Comparison of ENCODE assay signal across 1 cellular context in the genomic region with DNA sequence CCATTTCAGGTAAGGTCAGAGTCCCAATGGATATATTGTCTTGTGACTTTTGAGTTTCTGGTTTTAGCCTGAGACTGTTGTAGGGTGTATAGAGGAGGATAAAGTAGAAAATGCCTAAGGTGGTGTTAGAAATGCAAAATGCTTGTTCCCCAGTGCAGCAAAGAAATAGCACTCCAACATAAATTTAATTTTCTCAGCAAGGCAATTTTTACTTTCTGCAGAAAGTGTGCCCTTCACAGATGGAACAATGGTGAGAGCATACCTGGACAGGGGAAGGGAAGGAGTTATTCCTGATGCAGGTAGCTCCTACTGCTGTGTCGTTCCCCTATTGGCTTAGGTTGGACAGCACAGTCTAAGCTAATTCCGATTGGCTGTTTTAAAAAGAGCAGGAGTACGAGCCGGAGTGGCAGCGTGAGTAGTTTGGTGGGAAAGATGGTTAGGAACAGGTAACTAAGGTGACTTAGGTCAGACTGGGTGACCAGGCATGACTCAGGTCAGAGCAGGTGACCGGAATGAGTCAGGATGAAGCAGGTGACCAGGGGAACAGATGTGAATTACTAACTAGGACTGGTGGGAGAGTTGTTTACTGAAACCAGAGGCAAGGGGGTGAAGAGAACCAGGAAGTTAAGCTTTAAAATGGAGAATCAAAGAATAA.
TF ChIP-seq lines count a peak whose summit lies in the region.

No MANE protein-coding gene starts in this region.

TF ChIP-seq in GM12878, 131 proteins besides CTCF, POLR2A, EP300 and RAD21:
- TF ChIP-seq KDM1A (IDR thresholded peaks at IDR 0.05; ENCODE audit: borderline replicate concordance) (no peak), JUND (IDR thresholded peaks at IDR 0.05; ENCODE audit: low read depth, low read length) (no peak), SPI1 (IDR thresholded peaks at IDR 0.05; ENCODE audit: borderline replicate concordance, insufficient read depth, low read depth, low read length) (no peak), NFXL1 (IDR thresholded peaks at IDR 0.05; ENCODE audit: borderline replicate concordance) (no peak), TCF3 (IDR thresholded peaks at IDR 0.05; ENCODE audit: borderline replicate concordance, insufficient read depth, low read depth, low read length) (no peak), BACH1 (IDR thresholded peaks at IDR 0.05; ENCODE audit: borderline replicate concordance) (no peak), POLR2AphosphoS2 (IDR thresholded peaks at IDR 0.05; ENCODE audit: low read depth, low read length) (no peak), ZBTB40 (IDR thresholded peaks at IDR 0.05; ENCODE audit: borderline replicate concordance) (no peak), MEF2A (IDR thresholded peaks at IDR 0.05; ENCODE audit: insufficient read depth, low read depth, low read length) (no peak), CBX5 (IDR thresholded peaks at IDR 0.05; ENCODE audit: low read depth) (peak; percentile 99), KLF5 (IDR thresholded peaks at IDR 0.05; ENCODE audit: partially characterized antibody) (peak; percentile 86), CEBPB (IDR thresholded peaks at IDR 0.05; ENCODE audit: borderline replicate concordance in 1 of 2, low read depth in 2 of 2, low read length in 2 of 2) (no peak)
- TF ChIP-seq, protein P1, sequence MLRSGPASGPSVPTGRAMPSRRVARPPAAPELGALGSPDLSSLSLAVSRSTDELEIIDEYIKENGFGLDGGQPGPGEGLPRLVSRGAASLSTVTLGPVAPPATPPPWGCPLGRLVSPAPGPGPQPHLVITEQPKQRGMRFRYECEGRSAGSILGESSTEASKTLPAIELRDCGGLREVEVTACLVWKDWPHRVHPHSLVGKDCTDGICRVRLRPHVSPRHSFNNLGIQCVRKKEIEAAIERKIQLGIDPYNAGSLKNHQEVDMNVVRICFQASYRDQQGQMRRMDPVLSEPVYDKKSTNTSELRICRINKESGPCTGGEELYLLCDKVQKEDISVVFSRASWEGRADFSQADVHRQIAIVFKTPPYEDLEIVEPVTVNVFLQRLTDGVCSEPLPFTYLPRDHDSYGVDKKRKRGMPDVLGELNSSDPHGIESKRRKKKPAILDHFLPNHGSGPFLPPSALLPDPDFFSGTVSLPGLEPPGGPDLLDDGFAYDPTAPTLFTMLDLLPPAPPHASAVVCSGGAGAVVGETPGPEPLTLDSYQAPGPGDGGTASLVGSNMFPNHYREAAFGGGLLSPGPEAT (IDR thresholded peaks at IDR 0.05; ENCODE audit: low read depth) = peak; percentile 34; the same call in 1 of the 2 replicates
- TF ChIP-seq, protein P2, sequence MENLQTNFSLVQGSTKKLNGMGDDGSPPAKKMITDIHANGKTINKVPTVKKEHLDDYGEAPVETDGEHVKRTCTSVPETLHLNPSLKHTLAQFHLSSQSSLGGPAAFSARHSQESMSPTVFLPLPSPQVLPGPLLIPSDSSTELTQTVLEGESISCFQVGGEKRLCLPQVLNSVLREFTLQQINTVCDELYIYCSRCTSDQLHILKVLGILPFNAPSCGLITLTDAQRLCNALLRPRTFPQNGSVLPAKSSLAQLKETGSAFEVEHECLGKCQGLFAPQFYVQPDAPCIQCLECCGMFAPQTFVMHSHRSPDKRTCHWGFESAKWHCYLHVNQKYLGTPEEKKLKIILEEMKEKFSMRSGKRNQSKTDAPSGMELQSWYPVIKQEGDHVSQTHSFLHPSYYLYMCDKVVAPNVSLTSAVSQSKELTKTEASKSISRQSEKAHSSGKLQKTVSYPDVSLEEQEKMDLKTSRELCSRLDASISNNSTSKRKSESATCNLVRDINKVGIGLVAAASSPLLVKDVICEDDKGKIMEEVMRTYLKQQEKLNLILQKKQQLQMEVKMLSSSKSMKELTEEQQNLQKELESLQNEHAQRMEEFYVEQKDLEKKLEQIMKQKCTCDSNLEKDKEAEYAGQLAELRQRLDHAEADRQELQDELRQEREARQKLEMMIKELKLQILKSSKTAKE (IDR thresholded peaks at IDR 0.05; ENCODE audit: low read depth, poor library complexity, severe bottlenecking) = no peak
